In the genomic region with DNA sequence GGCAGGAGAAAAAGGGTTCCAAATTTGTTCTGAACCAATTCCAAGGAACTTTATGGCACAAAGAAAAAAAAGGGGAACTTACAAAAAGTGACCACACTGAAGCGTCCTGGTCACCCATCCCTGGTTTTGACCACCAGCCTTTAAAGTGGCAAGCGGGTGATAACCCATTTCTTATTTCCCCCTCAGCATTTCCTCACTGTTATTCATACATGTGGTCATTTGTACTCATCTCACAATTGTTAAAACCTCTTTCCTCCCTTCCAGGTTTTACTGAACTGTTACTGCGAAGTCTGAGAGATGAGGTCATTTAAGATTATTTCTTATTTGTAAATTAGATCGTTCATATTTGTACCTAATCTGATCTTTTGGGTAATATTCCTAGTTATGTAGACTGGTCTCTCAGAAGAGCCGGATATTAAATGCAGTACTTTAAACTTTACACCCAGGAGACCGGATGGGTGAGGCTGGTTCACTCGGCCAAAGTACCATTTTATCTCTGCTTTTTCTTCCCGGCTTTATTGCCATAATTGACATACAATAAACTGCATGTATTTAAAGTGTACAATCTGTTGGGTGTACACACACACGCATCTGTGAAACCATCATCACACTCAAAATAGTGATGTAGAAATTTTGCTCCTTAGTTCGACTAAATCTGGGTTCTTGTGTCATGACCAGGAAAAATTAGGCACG, we compare ENCODE assay signal across 1 cellular context.
A peak's percentile ranks its signal among the peaks of the same experiment; 100 is the strongest.
TF ChIP-seq lines count a peak whose summit lies in the region.

No MANE protein-coding gene starts in this region.

TF ChIP-seq in GM12878, 131 proteins besides CTCF, POLR2A, EP300 and RAD21 (continued from another document):
- no peak for TF ChIP-seq GABPA (IDR thresholded peaks at IDR 0.05; ENCODE audit: low read depth)
- peak; percentile 49 for TF ChIP-seq RUNX3 (IDR thresholded peaks at IDR 0.05; ENCODE audit: low read length)
- no peak for TF ChIP-seq MEF2B (IDR thresholded peaks at IDR 0.05; ENCODE audit: partially characterized antibody, poor library complexity, severe bottlenecking)
- TF ChIP-seq, protein P1, sequence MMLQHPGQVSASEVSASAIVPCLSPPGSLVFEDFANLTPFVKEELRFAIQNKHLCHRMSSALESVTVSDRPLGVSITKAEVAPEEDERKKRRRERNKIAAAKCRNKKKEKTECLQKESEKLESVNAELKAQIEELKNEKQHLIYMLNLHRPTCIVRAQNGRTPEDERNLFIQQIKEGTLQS (IDR thresholded peaks at IDR 0.05; ENCODE audit: borderline replicate concordance, extremely low read depth, low read depth, low read length) = no peak
- no peak for TF ChIP-seq PML (IDR thresholded peaks at IDR 0.05; ENCODE audit: low read length)
